In genomic region chrX:11461181-11462001, GRCh38 we compare ENCODE assay signal across 1 cellular context.
A peak's percentile ranks its signal among the peaks of the same experiment; 100 is the strongest.
TF ChIP-seq lines count a peak whose summit lies in the region.

No MANE protein-coding gene starts in this region.

TF ChIP-seq in K562, 482 proteins besides CTCF, POLR2A, EP300 and RAD21 (continued from another document and continues in another):
- no peak; the same call in 1 of the 2 replicates for TF ChIP-seq ETS1 (conservative IDR thresholded peaks at IDR 0.05; ENCODE audit: control insufficient read depth, low read depth, low read length)
- TF ChIP-seq NCOA6 (IDR thresholded peaks at IDR 0.05) = no peak
- no peak for TF ChIP-seq HBP1 (CRISPR knock-in tag; IDR thresholded peaks at IDR 0.05)
- no peak for TF ChIP-seq HSF4 (CRISPR knock-in tag; IDR thresholded peaks at IDR 0.05; ENCODE audit: borderline replicate concordance)
- no peak for TF ChIP-seq ZBTB8A (IDR thresholded peaks at IDR 0.05; ENCODE audit: partially characterized antibody)
- TF ChIP-seq CEBPZ (IDR thresholded peaks at IDR 0.05; ENCODE audit: borderline replicate concordance, low read depth, low read length) = no peak
- no peak for TF ChIP-seq TCF7L2 (IDR thresholded peaks at IDR 0.05; ENCODE audit: low read depth, low read length)
- no peak for TF ChIP-seq BRF1 (IDR thresholded peaks at IDR 0.05; ENCODE audit: borderline replicate concordance, extremely low read depth, insufficient read length)
- TF ChIP-seq ZNF830 (CRISPR knock-in tag; IDR thresholded peaks at IDR 0.05) = no peak
- no peak for TF ChIP-seq ZNF444 (CRISPR knock-in tag; IDR thresholded peaks at IDR 0.05)
- TF ChIP-seq PKNOX1 (IDR thresholded peaks at IDR 0.05) = peak; percentile 46; the same call in 1 of the 2 replicates
- no peak for TF ChIP-seq DLX4 (CRISPR knock-in tag; IDR thresholded peaks at IDR 0.05)
- 0 out of 2 replicates have a peak, but pooled peaks have one; percentile 19 for TF ChIP-seq TEAD2 (tag; IDR thresholded peaks at IDR 0.05)
- TF ChIP-seq ZNF785 (CRISPR knock-in tag; IDR thresholded peaks at IDR 0.05) = no peak
- TF ChIP-seq HEY1 (CRISPR knock-in tag; IDR thresholded peaks at IDR 0.05; ENCODE audit: borderline replicate concordance) = no peak
- no peak for TF ChIP-seq ZNF778 (CRISPR knock-in tag; IDR thresholded peaks at IDR 0.05)
- TF ChIP-seq KHSRP (IDR thresholded peaks at IDR 0.05) = peak; percentile 71
- no peak for TF ChIP-seq FOXP4 (CRISPR knock-in tag; IDR thresholded peaks at IDR 0.05; ENCODE audit: borderline replicate concordance)
- no peak for TF ChIP-seq SP1 (CRISPR knock-in tag; IDR thresholded peaks at IDR 0.05)
- TF ChIP-seq TFE3 (CRISPR knock-in tag; IDR thresholded peaks at IDR 0.05) = no peak
- TF ChIP-seq UBTF (IDR thresholded peaks at IDR 0.05; ENCODE audit: borderline replicate concordance in 1 of 2, low read depth in 2 of 2, low read length in 2 of 2) = peak; percentile 45 to 67; a peak in 2 of 4 replicates
- no peak for TF ChIP-seq SUPT5H (IDR thresholded peaks at IDR 0.05)
- TF ChIP-seq ZNF212 (CRISPR knock-in tag; IDR thresholded peaks at IDR 0.05) = no peak
- TF ChIP-seq NR3C1 (CRISPR knock-in tag; IDR thresholded peaks at IDR 0.05) = no peak
- TF ChIP-seq ATF7 (IDR thresholded peaks at IDR 0.05) = peak; percentile 64; the same call in 1 of the 2 replicates
- peak; percentile 71; the same call in 1 of the 2 replicates for TF ChIP-seq ZBTB2 (IDR thresholded peaks at IDR 0.05)
- TF ChIP-seq HMGN3 (IDR thresholded peaks at IDR 0.05; ENCODE audit: borderline replicate concordance, extremely low read depth, insufficient read length, low read depth, low read length) = peak; percentile 24
- TF ChIP-seq ZZZ3 (IDR thresholded peaks at IDR 0.05) = no peak
- no peak for TF ChIP-seq KAT8 (IDR thresholded peaks at IDR 0.05; ENCODE audit: low read depth)
- TF ChIP-seq FOXA3 (CRISPR knock-in tag; conservative IDR thresholded peaks at IDR 0.05 in 1 of 2, IDR thresholded peaks at IDR 0.05 in 1 of 2) = peak; percentile 64 to 89; a peak in 3 of 4 replicates
- peak; percentile 87 for TF ChIP-seq SMAD4 (CRISPR knock-in tag; conservative IDR thresholded peaks at IDR 0.05)
- TF ChIP-seq MTF1 (CRISPR knock-in tag; IDR thresholded peaks at IDR 0.05; ENCODE audit: borderline replicate concordance) = no peak
- no peak for TF ChIP-seq ELK3 (CRISPR knock-in tag; IDR thresholded peaks at IDR 0.05)
- no peak for TF ChIP-seq ZNF124 (CRISPR knock-in tag; IDR thresholded peaks at IDR 0.05)
- peak; percentile 92 for TF ChIP-seq STAT5A (IDR thresholded peaks at IDR 0.05; ENCODE audit: borderline replicate concordance, low read length)
- TF ChIP-seq ZNF592 (IDR thresholded peaks at IDR 0.05) = peak; percentile 71
- no peak for TF ChIP-seq MCM7 (IDR thresholded peaks at IDR 0.05)
- TF ChIP-seq KDM1A (IDR thresholded peaks at IDR 0.05) = peak; percentile 87 to 93
- TF ChIP-seq U2AF1 (optimal IDR thresholded peaks at IDR 0.05; ENCODE audit: low read depth, low read length) = no peak
- no peak for TF ChIP-seq CCAR2 (IDR thresholded peaks at IDR 0.05; ENCODE audit: low read depth, low read length)
